Comparison of ENCODE assay signal across 8 cellular contexts in genomic region chr19:47229674-47230121, GRCh38. TPM values are rescaled to one million over a fixed set of nuclear protein-coding genes. Genes with fewer than 3 reads are reported as not detected.
A peak's percentile ranks its signal among the peaks of the same experiment; 100 is the strongest.
DNase-seq lines count a peak whose midpoint lies in the region; ATAC-seq and TF ChIP-seq lines count a peak whose summit lies in the region.

No MANE protein-coding gene starts in this region.

- peaks cover 15% of the 10 kb centered on the region for H3K4me1 ChIP-seq in NT2/D1 (ENCODE audit: insufficient read depth, insufficient read length)

- H3K4me3 ChIP-seq in GM12864 (ENCODE audit: low read depth, low read length): peak overlapping the region; percentile 71
- H3K4me3 ChIP-seq in NT2/D1 (ENCODE audit: insufficient read length, low read depth): peak overlapping the region; percentile 72
- peak overlapping the region; percentile 94 for H3K4me3 ChIP-seq in epithelial cell of proximal tubule (ENCODE audit: low read depth, low read length)
- H3K4me3 ChIP-seq in retinal pigment epithelial cell (ENCODE audit: low read length): peak overlapping the region; percentile 95

- ATAC-seq in HG03175 (IDR thresholded peaks at IDR 0.05; ENCODE audit: unreplicated experiment): no peak

- DNase-seq in GM12864 (ENCODE audit: low read depth) (no peak), NT2/D1 (ENCODE audit: low read depth, low spot score) (no peak), epithelial cell of proximal tubule (ENCODE audit: low read depth) (no peak), retinal pigment epithelial cell (ENCODE audit: low read depth) (no peak), inferior parietal cortex (ENCODE audit: extremely low spot score) (no peak), NCI-H2227 (lab: John Stamatoyannopoulos, UW; ENCODE audit: unreplicated experiment) (no peak)
- DNase-seq in activated naive CD4-positive, alpha-beta T cell treated with Interleukin-2 at 50 U/mL for 16 hours: no peak

- peak overlapping the region; percentile 86 for H3K9ac ChIP-seq in NT2/D1 (ENCODE audit: insufficient read length, low read depth)

- H3K36me3 ChIP-seq in NT2/D1 (ENCODE audit: insufficient read depth, insufficient read length, low read length): no peaks in the 10 kb centered on the region

- peaks cover 18% of the 10 kb centered on the region for H3K27me3 ChIP-seq in NT2/D1 (ENCODE audit: insufficient read depth, insufficient read length)

- no peaks in the 10 kb centered on the region for H3K9me3 ChIP-seq in NT2/D1 (ENCODE audit: insufficient read depth, low read length)

- TF ChIP-seq CTCF in GM12864 (IDR thresholded peaks at IDR 0.05; ENCODE audit: low read depth, low read length, missing control alignments) (no peak), epithelial cell of proximal tubule (conservative IDR thresholded peaks at IDR 0.05; ENCODE audit: low read depth, low read length) (no peak), retinal pigment epithelial cell (conservative IDR thresholded peaks at IDR 0.05; ENCODE audit: low read depth, low read length) (no peak)

RNA-seq across cellular contexts. Expression of gene BBC3, which starts 1.3 kb away (rescaled TPM):
- total RNA-seq in epithelial cell of proximal tubule: 8.7 and 16.0 TPM in 2 replicates

RNA-seq across cellular contexts. Expression of gene CCDC9, which starts 26.6 kb away (rescaled TPM):
- 14.7 and 17.8 TPM in 2 replicates for total RNA-seq in epithelial cell of proximal tubule

RNA-seq across cellular contexts. Expression of gene INAFM1, which starts 45.0 kb away (rescaled TPM):
- total RNA-seq in epithelial cell of proximal tubule: 3.0 and 7.0 TPM in 2 replicates
